Comparison of ENCODE assay signal across 2 cellular contexts in genomic region chr6:11752350-11752749, GRCh38.
TF ChIP-seq lines count a peak whose summit lies in the region.

No MANE protein-coding gene starts in this region.

TF ChIP-seq in GM23338, 12 proteins besides CTCF, POLR2A, EP300 and RAD21 (continued from another document):
- TF ChIP-seq ETS1 (IDR thresholded peaks at IDR 0.05), result no peak
- TF ChIP-seq EZH2 (IDR thresholded peaks at IDR 0.05; ENCODE audit: low read depth, unreplicated experiment), result no peak
- TF ChIP-seq ZNF114 (CRISPR knock-in tag; IDR thresholded peaks at IDR 0.05), result no peak
- TF ChIP-seq NANOG (IDR thresholded peaks at IDR 0.05; ENCODE audit: borderline replicate concordance), result no peak
- TF ChIP-seq ZNF462 (CRISPR knock-in tag; IDR thresholded peaks at IDR 0.05), result no peak
- no peak for TF ChIP-seq STAT1 (IDR thresholded peaks at IDR 0.05; ENCODE audit: unreplicated experiment)
- TF ChIP-seq ZNF331 (CRISPR knock-in tag; IDR thresholded peaks at IDR 0.05; ENCODE audit: low read depth), result no peak
- no peak for TF ChIP-seq REST (IDR thresholded peaks at IDR 0.05; ENCODE audit: unreplicated experiment)
- no peak for TF ChIP-seq POLR2AphosphoS5 (IDR thresholded peaks at IDR 0.05; ENCODE audit: low read depth)

TF ChIP-seq in endothelial cell of umbilical vein, 7 proteins besides CTCF, POLR2A, EP300 and RAD21 (continued from another document):
- TF ChIP-seq MAX (IDR thresholded peaks at IDR 0.05; ENCODE audit: insufficient read depth, insufficient read length), result no peak
- no peak for TF ChIP-seq JUN (IDR thresholded peaks at IDR 0.05; ENCODE audit: borderline replicate concordance, insufficient read depth, insufficient read length, low read depth)
